18 cellular contexts compared by ENCODE assay signal in the genomic region with DNA sequence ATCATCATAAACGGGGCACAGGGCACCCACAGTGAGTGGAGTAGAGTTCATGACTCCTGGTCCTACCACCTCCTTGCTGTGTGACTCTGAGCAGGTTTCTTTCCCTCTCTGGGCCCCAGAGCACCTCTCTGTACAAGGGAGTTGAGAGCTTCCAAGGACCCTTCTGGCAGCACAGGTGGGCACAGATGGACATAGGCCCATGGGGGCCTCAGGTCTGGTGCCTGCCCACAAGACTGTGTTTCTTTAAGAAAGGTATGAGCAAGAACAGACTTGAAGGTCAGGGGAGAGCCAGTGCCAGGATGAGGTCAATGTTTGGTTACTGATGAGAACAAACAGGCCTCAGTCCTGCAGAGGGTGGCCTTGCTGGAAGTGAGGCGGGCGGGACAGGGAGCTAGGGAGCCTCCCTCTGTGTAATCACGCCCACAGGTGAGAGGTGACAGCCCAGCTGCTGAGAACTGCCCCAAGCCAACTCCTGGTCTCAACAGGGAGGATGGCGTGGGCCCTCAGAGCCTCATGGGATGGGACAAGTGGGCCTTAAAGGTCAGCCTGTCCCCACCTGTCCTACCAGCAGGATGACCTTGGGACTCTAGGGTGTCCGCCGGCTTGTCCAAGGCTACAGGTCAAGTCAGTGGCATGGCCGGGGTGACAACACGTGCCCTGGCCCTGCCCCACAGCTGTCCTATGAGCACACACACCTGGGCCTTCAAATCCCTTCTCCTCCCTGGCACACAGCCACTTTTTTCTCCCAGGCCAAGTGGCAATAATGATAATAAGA. TPM values are rescaled to one million over a fixed set of nuclear protein-coding genes. Genes with fewer than 3 reads are reported as not detected.
DNase-seq lines count a peak whose midpoint lies in the region; TF ChIP-seq lines count a peak whose summit lies in the region.
"Had no signal": no experiment of that assay in that cellular context is flagged by ENCODE, and none has a peak within 500 bp of the region (broad histone marks: within the 10 kb centered on the region; RNA-seq: fewer than 3 reads in every experiment).

No MANE protein-coding gene starts in this region.

- H3K9me3 ChIP-seq in HEK293 (ENCODE audit: control insufficient read depth, insufficient read depth, low read depth, low read length) (no peaks in the 10 kb centered on the region), adrenal gland (replicated peaks in 1 of 3) (no peaks in the 10 kb centered on the region), sigmoid colon (no peaks in the 10 kb centered on the region), prostate gland (no peaks in the 10 kb centered on the region)
- H3K9me3 ChIP-seq: BE2C had no signal

- TF ChIP-seq POLR2A in adrenal gland (IDR thresholded peaks at IDR 0.05) (peak in 1 of 2 donors; percentile 45), sigmoid colon (IDR thresholded peaks at IDR 0.05) (no peak), prostate gland (IDR thresholded peaks at IDR 0.05) (no peak)

- H3K4me1 ChIP-seq in HEK293 (ENCODE audit: control insufficient read depth, insufficient read depth, low read length) (no peaks in the 10 kb centered on the region; the same call in 1 of the 2 replicates), adrenal gland (replicated peaks in 1 of 2) (peaks cover 35 to 49% of the 10 kb centered on the region in 2 donors), sigmoid colon (peaks cover 0 to 79% (median 68%) of the 10 kb centered on the region in 4 donors), prostate gland (replicated peaks) (peaks cover 25% of the 10 kb centered on the region)

- TF ChIP-seq CTCF in HEK293 (tag by site-specific recombination; IDR thresholded peaks at IDR 0.05), result no peak
- no peak for TF ChIP-seq CTCF in adrenal gland (IDR thresholded peaks at IDR 0.05)
- TF ChIP-seq CTCF in sigmoid colon (IDR thresholded peaks at IDR 0.05), result no peak
- TF ChIP-seq CTCF in prostate gland (IDR thresholded peaks at IDR 0.05), result no peak

- CTCF ChIA-PET in HEK293 (lab: Yijun Ruan, JAX), result interaction anchor here (0.6 to 2.0 kb wide), 6 partner anchors 10 to 53 kb away, joined by 3 to 6 read pairs (median 3); no protein-coding TSS in a partner anchor

- intact Hi-C loops in adrenal gland (cut with DNase I), result no loop called here
- intact Hi-C loops in sigmoid colon (cut with DNase I), result no loop called here
- intact Hi-C loops in prostate gland (cut with DNase I), result no loop called here

- POLR2A ChIA-PET in HEK293 (lab: Yijun Ruan, JAX), result no interaction called here

- 19 to 43% (median 35%) methylated on average over 7 to 9 of the region's 9 CpGs for WGBS in adrenal gland, 4 donors
- WGBS in sigmoid colon, 2 donors, result 24 to 60% methylated on average over 9 of the region's 9 CpGs
- 59% methylated on average over 9 of the region's 9 CpGs for WGBS in prostate gland

- TF ChIP-seq EP300 in sigmoid colon (IDR thresholded peaks at IDR 0.05), result no peak

- H3K27me3 ChIP-seq in adrenal gland (no peaks in the 10 kb centered on the region), sigmoid colon (no peaks in the 10 kb centered on the region), prostate gland (replicated peaks; ENCODE audit: insufficient read depth) (no peaks in the 10 kb centered on the region)
- H3K27me3 ChIP-seq: BE2C had no signal

- no peak overlapping the region for H3K27ac ChIP-seq in HEK293 (ENCODE audit: extremely low read depth, low read depth, low read length)
- H3K27ac ChIP-seq in adrenal gland, result peak overlapping the region; percentile 28 to 91 (median 63)
- H3K27ac ChIP-seq in sigmoid colon, result peak overlapping the region; percentile 60 to 94 (median 83)
- peak overlapping the region in 1 of 2 donors; percentile 47 for H3K27ac ChIP-seq in prostate gland
- H3K27ac ChIP-seq: GM23248 had no signal

- peak in 6 of 7 donors; percentile 77 to 90 (median 86) for DNase-seq in adrenal gland
- DNase-seq in kidney tubule cell (ENCODE audit: low spot score), result peak; percentile 35
- no peak for DNase-seq in sigmoid colon
- no peak for DNase-seq in D341Med (ENCODE audit: low spot score)
- DNase-seq in globus pallidus (ENCODE audit: low spot score), result no peak
- no peak for DNase-seq in nucleus accumbens (lab: John Stamatoyannopoulos, UW)
- DNase-seq in prostate gland (ENCODE audit: low spot score), result no peak
- DNase-seq: activated CD4-positive, alpha-beta T cell treated with anti-CD3 and anti-CD28 coated beads, Interleukin-2, amount 10 ng/mL, durations not matched to agents 7 days and 5 days; activated T-cell treated with anti-CD3 and anti-CD28 coated beads, Interleukin-2, amount 50 U/mL, for 24 hours; BE2C; DND-41; GM23248; kidney; NCI-H526; nephron progenitor cell; RPMI8226; stimulated activated naive CD8-positive, alpha-beta T cell treated with anti-CD3 and anti-CD28 coated beads, Interleukin-15, Interleukin-2, amounts not matched to agents 100 U/mL and 50 U/mL, for 24 hours had no signal

- H3K4me3 ChIP-seq in HEK293 (ENCODE audit: low read depth, low read length) (no peak overlapping the region), adrenal gland (no peak overlapping the region), sigmoid colon (no peak overlapping the region), prostate gland (no peak overlapping the region)
- H3K4me3 ChIP-seq: GM23248 had no signal

- H3K36me3 ChIP-seq in HEK293 (ENCODE audit: control insufficient read depth in 2 of 2, insufficient read depth in 1 of 2, low read length in 2 of 2) (no peaks in the 10 kb centered on the region), adrenal gland (replicated peaks in 1 of 2) (no peaks in the 10 kb centered on the region), sigmoid colon (no peaks in the 10 kb centered on the region), prostate gland (no peaks in the 10 kb centered on the region)

TF ChIP-seq in HEK293, 187 proteins besides CTCF, POLR2A, EP300 and RAD21:
- TF ChIP-seq ZNF768 (tag by site-specific recombination; IDR thresholded peaks at IDR 0.05) (peak; percentile 89; the same call in 1 of the 2 replicates), ZFHX2 (tag by site-specific recombination; conservative IDR thresholded peaks at IDR 0.05) (peak; percentile 16; the same call in 1 of the 2 replicates), FEZF1 (tag by site-specific recombination; IDR thresholded peaks at IDR 0.05) (no peak), EGR2 (tag by site-specific recombination; IDR thresholded peaks at IDR 0.05; ENCODE audit: low read depth) (0 out of 2 replicates have a peak, but pooled peaks have one; percentile 18)

RNA-seq across cellular contexts. Expression of gene CCDC85C, which starts 49.1 kb away (rescaled TPM):
- 10 to 100 TPM; 21.6 to 59.0 (median 41.3) TPM for total RNA-seq in adrenal gland
- polyA plus RNA-seq in adrenal gland, result 10 to 100 TPM; 10.8 to 41.7 (median 23.4) TPM
- total RNA-seq in sigmoid colon, result 10 to 100 TPM; 11.4 to 31.9 (median 23.9) TPM
- 10 to 100 TPM; 12.6 to 79.0 (median 49.9) TPM for polyA plus RNA-seq in sigmoid colon
- 10 to 100 TPM; 35.1 to 47.2 TPM for total RNA-seq in prostate gland

Comparison
In these comparisons a context has a peak if more than half of its experiments do, and no peak if none do; other contexts are left out.
1. DNase-seq: peak in adrenal gland (6 of 7) and kidney tubule cell (single experiment); none in sigmoid colon (single experiment), D341Med (single experiment), globus pallidus (single experiment), nucleus accumbens (0 of 56) and prostate gland (single experiment).